9 cellular contexts compared by ENCODE assay signal in genomic region chr11:291281-292210, GRCh38. TPM values are rescaled to one million over a fixed set of nuclear protein-coding genes. Genes with fewer than 3 reads are reported as not detected.
DNase-seq lines count a peak whose midpoint lies in the region; ATAC-seq and TF ChIP-seq lines count a peak whose summit lies in the region.
"Had no signal": no experiment of that assay in that cellular context is flagged by ENCODE, and none has a peak within 500 bp of the region (broad histone marks: within the 10 kb centered on the region; RNA-seq: fewer than 3 reads in every experiment).

No MANE protein-coding gene starts in this region.

- H3K27ac Mint-ChIP-seq in CD4-positive, alpha-beta memory T cell: peak overlapping the region; percentile 42 to 89 (median 73)
- H3K27ac Mint-ChIP-seq in chondrocyte (ENCODE audit: unreplicated experiment): peak overlapping the region; percentile 2
- peak overlapping the region; percentile 82 for H3K27ac Mint-ChIP-seq in nephron progenitor cell

- peak overlapping the region in 4 of 8 donors; percentile 17 to 76 (median 38) for H3K4me3 Mint-ChIP-seq in CD4-positive, alpha-beta memory T cell
- H3K4me3 Mint-ChIP-seq in chondrocyte (ENCODE audit: unreplicated experiment) (no peak overlapping the region), nephron progenitor cell (peak overlapping the region; percentile 49)

- 87 to 92% (median 91%) methylated on average over 33 to 44 of the region's 44 CpGs for WGBS in adrenal gland, 4 donors
- WGBS in stomach, 5 donors: 87 to 93% (median 89%) methylated on average over 38 to 44 of the region's 44 CpGs

- TF ChIP-seq POLR2A in adrenal gland (IDR thresholded peaks at IDR 0.05) (no peak), stomach (IDR thresholded peaks at IDR 0.05) (no peak)

- POLR2A ChIA-PET in CD4-positive, alpha-beta memory T cell (lab: Charles Lee; ENCODE audit: partially characterized antibody): interaction anchor here (0.5 to 14.3 kb wide), 13 partner anchors 11 to 158 kb away, joined by 3 to 549 read pairs (median 29); partner anchors contain the start of genes BET1L, IFITM2, NLRP6 and PTDSS2

- ATAC-seq in GM18907 (IDR thresholded peaks at IDR 0.05; ENCODE audit: unreplicated experiment): no peak

- H3K27me3 Mint-ChIP-seq in CD4-positive, alpha-beta memory T cell: no peaks in the 10 kb centered on the region
- H3K27me3 Mint-ChIP-seq in chondrocyte (ENCODE audit: low read depth) (no peaks in the 10 kb centered on the region), nephron progenitor cell (ENCODE audit: low read depth, poor library complexity) (peaks cover 5% of the 10 kb centered on the region)

- peak in 1 of 5 donors; percentile 28 for DNase-seq in CD4-positive, alpha-beta memory T cell
- DNase-seq in chondrocyte (ENCODE audit: low spot score) (peak; percentile 90), nephron progenitor cell (no peak), adrenal gland (no peak), RKO (ENCODE audit: low spot score) (no peak), stomach (no peak)

- no peak overlapping the region for H3K4me3 ChIP-seq in CD4-positive, alpha-beta memory T cell (ENCODE audit: low read length in 2 of 2)
- H3K4me3 ChIP-seq in adrenal gland (no peak overlapping the region), stomach (no peak overlapping the region)

- H3K36me3 ChIP-seq in CD4-positive, alpha-beta memory T cell (ENCODE audit: insufficient read depth, low read length): peaks cover 8% of the 10 kb centered on the region
- peaks cover 58% of the 10 kb centered on the region for H3K36me3 ChIP-seq in KOPT-K1 (ENCODE audit: insufficient read depth, low read length)
- H3K36me3 ChIP-seq in adrenal gland (replicated peaks in 1 of 2): no peaks in the 10 kb centered on the region
- H3K36me3 ChIP-seq in stomach: peaks cover 0 to 42% (median 33%) of the 10 kb centered on the region in 4 donors

- no peak for TF ChIP-seq CTCF in chondrocyte (IDR thresholded peaks at IDR 0.05)
- no peak for TF ChIP-seq CTCF in nephron progenitor cell (IDR thresholded peaks at IDR 0.05)
- no peak for TF ChIP-seq CTCF in adrenal gland (IDR thresholded peaks at IDR 0.05)
- no peak for TF ChIP-seq CTCF in stomach (IDR thresholded peaks at IDR 0.05)

- CTCF ChIA-PET in CD4-positive, alpha-beta memory T cell (lab: Charles Lee; ENCODE audit: partially characterized antibody): interaction anchor here (0.8 to 3.1 kb wide), 3 partner anchors 13 to 72 kb away, joined by 3 to 12 read pairs (median 5); no protein-coding TSS in a partner anchor

- peaks cover 0 to 34% of the 10 kb centered on the region in 2 donors for H3K36me3 Mint-ChIP-seq in CD4-positive, alpha-beta memory T cell
- H3K36me3 Mint-ChIP-seq in chondrocyte (ENCODE audit: low read depth) (peaks cover 9% of the 10 kb centered on the region), nephron progenitor cell (ENCODE audit: low read depth) (peaks cover 6% of the 10 kb centered on the region)

- intact Hi-C loops in CD4-positive, alpha-beta memory T cell (cut with micrococcal nuclease): no loop called here
- intact Hi-C loops in adrenal gland (cut with DNase I): loop anchor here in 1 of 2 donors (10.0 kb wide), 1 partner anchor 153 kb away; the partner anchor contains the start of gene ANO9
- intact Hi-C loops in stomach (cut with DNase I; ENCODE audit: low total_unique reads): no loop called here

- peaks cover 22% of the 10 kb centered on the region for H3K4me1 ChIP-seq in CD4-positive, alpha-beta memory T cell (ENCODE audit: insufficient read depth, low read length)
- H3K4me1 ChIP-seq in adrenal gland (replicated peaks in 1 of 2) (no peaks in the 10 kb centered on the region), stomach (peaks cover 4 to 31% (median 28%) of the 10 kb centered on the region in 4 donors)

- peaks cover 0 to 1% (median 0%) of the 10 kb centered on the region in 8 donors for H3K9me3 Mint-ChIP-seq in CD4-positive, alpha-beta memory T cell
- no peaks in the 10 kb centered on the region for H3K9me3 Mint-ChIP-seq in chondrocyte (ENCODE audit: low read depth)
- no peaks in the 10 kb centered on the region for H3K9me3 Mint-ChIP-seq in nephron progenitor cell

- H3K27me3 ChIP-seq in CD4-positive, alpha-beta memory T cell (ENCODE audit: insufficient read depth, low read length): no peaks in the 10 kb centered on the region
- H3K27me3 ChIP-seq in adrenal gland: no peaks in the 10 kb centered on the region
- peaks cover 0 to 22% (median 4%) of the 10 kb centered on the region in 3 donors for H3K27me3 ChIP-seq in stomach

- H3K4me1 Mint-ChIP-seq in CD4-positive, alpha-beta memory T cell: peaks cover 9 to 40% (median 21%) of the 10 kb centered on the region in 4 donors
- H3K4me1 Mint-ChIP-seq in chondrocyte (ENCODE audit: low read depth) (peaks cover 16% of the 10 kb centered on the region), nephron progenitor cell (peaks cover 43% of the 10 kb centered on the region)

- no peak for TF ChIP-seq EP300 in stomach (IDR thresholded peaks at IDR 0.05)

- no peak overlapping the region for H3K27ac ChIP-seq in CD4-positive, alpha-beta memory T cell (ENCODE audit: low read depth, low read length)
- H3K27ac ChIP-seq in KOPT-K1 (ENCODE audit: low read depth, low read length, poor library complexity, severe bottlenecking): peak overlapping the region; percentile 99
- no peak overlapping the region for H3K27ac ChIP-seq in adrenal gland
- no peak overlapping the region for H3K27ac ChIP-seq in stomach

- H3K9me3 ChIP-seq in CD4-positive, alpha-beta memory T cell (ENCODE audit: control insufficient read depth in 1 of 2, low read length in 2 of 2): no peaks in the 10 kb centered on the region
- H3K9me3 ChIP-seq in KOPT-K1 (ENCODE audit: insufficient read depth, low read length, poor library complexity, severe bottlenecking): no peaks in the 10 kb centered on the region
- no peaks in the 10 kb centered on the region for H3K9me3 ChIP-seq in adrenal gland (replicated peaks in 1 of 3)
- no peaks in the 10 kb centered on the region for H3K9me3 ChIP-seq in stomach

RNA-seq across cellular contexts. Expression of gene PGGHG, which starts 2.6 kb away (rescaled TPM):
- 100 to 1,000 TPM; 304 TPM for total RNA-seq in CD4-positive, alpha-beta memory T cell
- polyA plus RNA-seq in CD4-positive, alpha-beta memory T cell: 1 to 10 TPM; 3.0 to 5.6 TPM
- 35.6 to 49.5 TPM (median 49.4 TPM) in 3 replicates for total RNA-seq in chondrocyte
- 1 to 10 TPM; 1.2 to 9.8 (median 7.1) TPM for total RNA-seq in adrenal gland
- polyA plus RNA-seq in adrenal gland: 10 to 100 TPM in 2 of 3 donors, under 1 TPM in 1; 0.55 to 77.2 (median 29.4) TPM
- 10 to 100 TPM in 4 of 5 donors, 1 to 10 TPM in 1; 3.5 to 34.8 (median 11.9) TPM for total RNA-seq in stomach
- polyA plus RNA-seq in stomach: 10 to 100 TPM; 14.4 to 44.0 (median 20.7) TPM

RNA-seq across cellular contexts. Expression of gene IFITM5, which starts 7.8 kb away (rescaled TPM):
- not detected for total RNA-seq in CD4-positive, alpha-beta memory T cell
- not detected for polyA plus RNA-seq in CD4-positive, alpha-beta memory T cell
- not detected in 3 replicates for total RNA-seq in chondrocyte
- total RNA-seq in adrenal gland: not detected
- polyA plus RNA-seq in adrenal gland: not detected
- under 1 TPM in 1 of 5 donors, not detected in 4; 0.73 TPM for total RNA-seq in stomach
- not detected for polyA plus RNA-seq in stomach
- total RNA-seq: lung microvascular endothelial cell had no signal

RNA-seq across cellular contexts. Expression of gene NLRP6, which starts 13.3 kb away (rescaled TPM):
- 10 to 100 TPM; 25.9 to 26.3 TPM for total RNA-seq in CD4-positive, alpha-beta memory T cell
- polyA plus RNA-seq in CD4-positive, alpha-beta memory T cell: 10 to 100 TPM in 1 of 2 donors, 1 to 10 TPM in 1; 1.4 to 10.8 TPM
- total RNA-seq in chondrocyte: not detected in 3 replicates
- under 1 TPM in 6 of 8 donors, not detected in 2; 0.14 to 0.69 (median 0.24) TPM for total RNA-seq in adrenal gland
- polyA plus RNA-seq in adrenal gland: under 1 TPM in 1 of 3 donors, not detected in 2; 0.16 TPM
- 1 to 10 TPM in 1 of 5 donors, under 1 TPM in 2, not detected in 2; 0.45 to 3.6 (median 0.55) TPM for total RNA-seq in stomach
- under 1 TPM in 2 of 3 donors, not detected in 1; 0.08 to 0.12 TPM for polyA plus RNA-seq in stomach
- total RNA-seq: lung microvascular endothelial cell had no signal

RNA-seq across cellular contexts. Expression of gene IFITM2, which starts 16.1 kb away (rescaled TPM):
- 100 to 1,000 TPM; 202 to 203 TPM for total RNA-seq in CD4-positive, alpha-beta memory T cell
- polyA plus RNA-seq in CD4-positive, alpha-beta memory T cell: 1,000 to 10,000 TPM; 2,491 to 3,716 TPM
- total RNA-seq in chondrocyte: 100 to 109 TPM (median 107 TPM) in 3 replicates
- 100 to 1,000 TPM in 7 of 8 donors, 10 to 100 TPM in 1; 96.5 to 269 (median 190) TPM for total RNA-seq in adrenal gland
- 100 to 1,000 TPM; 290 to 835 (median 443) TPM for polyA plus RNA-seq in adrenal gland
- 10 to 100 TPM in 4 of 5 donors, 1 to 10 TPM in 1; 8.8 to 61.7 (median 12.9) TPM for total RNA-seq in stomach
- polyA plus RNA-seq in stomach: 100 to 1,000 TPM; 276 to 394 (median 344) TPM

RNA-seq across cellular contexts. Expression of gene IFITM1, which starts 22.3 kb away (rescaled TPM):
- 100 to 1,000 TPM; 119 to 121 TPM for total RNA-seq in CD4-positive, alpha-beta memory T cell
- polyA plus RNA-seq in CD4-positive, alpha-beta memory T cell: 1,000 to 10,000 TPM; 2,073 to 2,173 TPM
- total RNA-seq in chondrocyte (1.0 to 3.3 TPM (median 1.6 TPM) in 3 replicates), adrenal gland (100 to 1,000 TPM in 3 of 8 donors, 10 to 100 TPM in 5; 52.8 to 238 (median 85.3) TPM), stomach (10 to 100 TPM in 4 of 5 donors, 1 to 10 TPM in 1; 7.0 to 59.8 (median 17.3) TPM)
- polyA plus RNA-seq in adrenal gland (100 to 1,000 TPM in 2 of 3 donors, 10 to 100 TPM in 1; 84.6 to 360 (median 139) TPM), stomach (100 to 1,000 TPM in 2 of 3 donors, 10 to 100 TPM in 1; 79.9 to 224 (median 119) TPM)

Comparison
In these comparisons a context has a peak if more than half of its experiments do, and no peak if none do; other contexts are left out.
1. H3K27ac Mint-ChIP-seq: peak in every context shown above with its lines; median percentile 82 in nephron progenitor cell; 73 in CD4-positive, alpha-beta memory T cell; 2 in chondrocyte.
2. RNA of gene NLRP6, which starts 13.3 kb away (total RNA-seq): 25.9 to 26.3 TPM in CD4-positive, alpha-beta memory T cell; 0.45 to 3.6 TPM in stomach, 0.14 to 0.69 TPM in adrenal gland and not detected in chondrocyte; every median in the first group is over 4 times any median in the second.